In the genomic region with DNA sequence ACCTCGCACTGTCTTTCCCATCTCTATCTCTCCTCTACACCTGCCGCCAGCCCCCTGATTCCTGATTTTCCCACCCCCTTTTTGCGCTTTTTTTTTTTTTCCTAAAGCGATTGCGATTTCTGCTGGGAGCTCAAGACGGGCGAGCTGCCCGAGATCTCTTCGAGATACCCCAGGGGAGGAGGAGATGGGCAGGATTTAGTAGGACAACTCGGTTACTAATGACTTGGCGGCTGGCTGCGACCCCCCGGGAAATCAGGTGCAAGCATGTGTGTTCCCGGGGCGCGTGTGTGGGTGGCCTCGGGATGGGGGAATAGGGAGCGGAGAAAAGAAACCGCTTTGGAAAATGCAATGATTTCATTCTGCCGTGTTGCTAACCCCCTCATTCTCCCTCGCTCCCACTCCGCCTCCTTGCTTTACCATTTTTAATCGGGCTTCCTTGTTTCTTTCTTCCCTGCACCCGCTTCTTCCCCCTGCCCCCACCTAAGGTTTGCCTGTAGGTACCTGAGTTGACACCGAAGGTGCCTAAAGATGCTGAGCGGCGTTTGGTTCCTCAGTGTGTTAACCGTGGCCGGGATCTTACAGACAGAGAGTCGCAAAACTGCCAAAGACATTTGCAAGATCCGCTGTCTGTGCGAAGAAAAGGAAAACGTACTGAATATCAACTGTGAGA, we compare ENCODE assay signal across 24 cellular contexts. TPM values are rescaled to one million over a fixed set of nuclear protein-coding genes. Genes with fewer than 3 reads are reported as not detected.
DNase-seq lines count a peak whose midpoint lies in the region; ATAC-seq and TF ChIP-seq lines count a peak whose summit lies in the region.
"Had no signal": no experiment of that assay in that cellular context is flagged by ENCODE, and none has a peak within 500 bp of the region (broad histone marks: within the 10 kb centered on the region; RNA-seq: fewer than 3 reads in every experiment).

No MANE protein-coding gene starts in this region.

- DNase-seq in endodermal cell (peak; percentile 44), nephron progenitor cell (no peak), superior temporal gyrus (ENCODE audit: extremely low spot score) (peak; percentile 34), KBM-7 (no peak), GM03348 (ENCODE audit: low spot score) (no peak)
- DNase-seq: activated CD4-positive, alpha-beta T cell treated with anti-CD3 and anti-CD28 coated beads, Interleukin-2, amount 50 U/mL, for 48 hours; activated T-cell treated with anti-CD3 and anti-CD28 coated beads, Interleukin-2, amount 50 U/mL, for 72 hours; GM23248; Karpas-422; NCI-H2081; Peyer's patch; psoas muscle; sigmoid colon; stimulated activated CD4-positive, alpha-beta T cell treated with anti-CD3 and anti-CD28 coated beads, Interleukin-4, amount 100 ng/mL, for 4 hours; T-helper 17 cell had no signal

- H3K36me3 ChIP-seq in HUES6 (ENCODE audit: control insufficient read depth, insufficient read depth, low read length), result no peaks in the 10 kb centered on the region
- no peaks in the 10 kb centered on the region for H3K36me3 ChIP-seq in endodermal cell (ENCODE audit: control insufficient read depth, insufficient read depth, low read length)
- H3K36me3 ChIP-seq: BLaER1, Peyer's patch, sigmoid colon had no signal

- H3K4me3 Mint-ChIP-seq in endodermal cell (peak overlapping the region; percentile 78), nephron progenitor cell (peak overlapping the region; percentile 82)
- H3K4me3 Mint-ChIP-seq: activated T-cell treated with anti-CD3 and anti-CD28 coated beads, Interleukin-2, amount 50 U/mL, for 72 hours; memory B cell; T-helper 17 cell had no signal

- H3K27me3 ChIP-seq in HUES6 (ENCODE audit: control insufficient read depth, insufficient read depth, low read length) (peaks cover 79% of the 10 kb centered on the region), endodermal cell (ENCODE audit: control insufficient read depth, insufficient read depth, low read length, poor library complexity, severe bottlenecking) (no peaks in the 10 kb centered on the region)
- H3K27me3 ChIP-seq: Peyer's patch had no signal

- H3K36me3 Mint-ChIP-seq in endodermal cell (ENCODE audit: low read depth) (peaks cover 32% of the 10 kb centered on the region), nephron progenitor cell (ENCODE audit: low read depth) (no peaks in the 10 kb centered on the region)
- H3K36me3 Mint-ChIP-seq: memory B cell had no signal

- H3K9me3 Mint-ChIP-seq in endodermal cell (peaks cover 57% of the 10 kb centered on the region), nephron progenitor cell (peaks cover 49% of the 10 kb centered on the region)
- H3K9me3 Mint-ChIP-seq: activated T-cell treated with anti-CD3 and anti-CD28 coated beads, Interleukin-2, amount 50 U/mL, for 72 hours had no signal

- H3K9me3 ChIP-seq in HUES6 (ENCODE audit: control insufficient read depth, insufficient read depth, low read depth, low read length) (no peaks in the 10 kb centered on the region), endodermal cell (ENCODE audit: control insufficient read depth, low read length) (peaks cover 6% of the 10 kb centered on the region)
- H3K9me3 ChIP-seq: Peyer's patch, psoas muscle, sigmoid colon had no signal

- H3K4me3 ChIP-seq in HUES6 (ENCODE audit: low read depth, low read length) (peak overlapping the region; percentile 52), endodermal cell (ENCODE audit: low read length) (no peak overlapping the region)
- H3K4me3 ChIP-seq: BLaER1, GM23248, Peyer's patch, psoas muscle, sigmoid colon had no signal

- H3K9ac ChIP-seq in HUES6 (ENCODE audit: low read length), result peak overlapping the region; percentile 38
- H3K9ac ChIP-seq in endodermal cell (ENCODE audit: extremely low read depth, low read length, poor library complexity, severe bottlenecking), result no peak overlapping the region
- H3K9ac ChIP-seq: BLaER1, GM23248 had no signal

- H3K27me3 Mint-ChIP-seq in endodermal cell (ENCODE audit: insufficient read depth) (peaks cover 48% of the 10 kb centered on the region), nephron progenitor cell (ENCODE audit: low read depth, poor library complexity) (peaks cover 71% of the 10 kb centered on the region)

- TF ChIP-seq CTCF in endodermal cell (conservative IDR thresholded peaks at IDR 0.05) (no peak), nephron progenitor cell (IDR thresholded peaks at IDR 0.05) (no peak)

- H3K4me1 Mint-ChIP-seq in endodermal cell, result peaks cover 17% of the 10 kb centered on the region
- peaks cover 33% of the 10 kb centered on the region for H3K4me1 Mint-ChIP-seq in nephron progenitor cell
- H3K4me1 Mint-ChIP-seq: memory B cell, T-helper 17 cell had no signal

- no peak for TF ChIP-seq POLR2A in GM18505 (IDR thresholded peaks at IDR 0.05; ENCODE audit: borderline replicate concordance, extremely low read depth, insufficient read depth, insufficient read length)

- ATAC-seq in GM21526 (IDR thresholded peaks at IDR 0.05; ENCODE audit: low FRiP score, unreplicated experiment), result no peak
- no peak for ATAC-seq in GM18505 (IDR thresholded peaks at IDR 0.05; ENCODE audit: unreplicated experiment)
- ATAC-seq: activated CD4-positive, CD25-positive, alpha-beta regulatory T cell treated with anti-CD3 and anti-CD28 coated beads, Interleukin-2, amount 50 U/mL, for 24 hours; activated T-cell treated with anti-CD3 and anti-CD28 coated beads, Interleukin-2, amount 50 U/mL, for 72 hours; left lobe of liver; psoas muscle; T-helper 17 cell had no signal

- in situ Hi-C loops in KBM-7 (cut with MboI; ENCODE audit: low pct_unique_long_range_greater_than_20kb, low sequenced_read_pairs), result no loop called here

- H3K27ac ChIP-seq in HUES6 (ENCODE audit: low read depth, low read length) (no peak overlapping the region), endodermal cell (ENCODE audit: low read depth, low read length) (no peak overlapping the region)
- H3K27ac ChIP-seq: BLaER1, GM23248, Peyer's patch, psoas muscle, sigmoid colon had no signal

- H3K27ac Mint-ChIP-seq in endodermal cell (peak overlapping the region; percentile 91), nephron progenitor cell (no peak overlapping the region)
- H3K27ac Mint-ChIP-seq: activated T-cell treated with anti-CD3 and anti-CD28 coated beads, Interleukin-2, amount 50 U/mL, for 72 hours; memory B cell; T-helper 17 cell had no signal

- 80 to 81% methylated on average over 5 to 28 of the region's 33 CpGs for WGBS in endodermal cell (ENCODE audit: insufficient coverage in 1 of 2, insufficient read length in 1 of 2), 2 experiments

- H3K4me1 ChIP-seq in HUES6 (ENCODE audit: control insufficient read depth, insufficient read depth, low read length), result peaks cover 26% of the 10 kb centered on the region; the same call in 1 of the 2 replicates
- H3K4me1 ChIP-seq in endodermal cell (ENCODE audit: control insufficient read depth, insufficient read depth, low read length), result no peaks in the 10 kb centered on the region
- H3K4me1 ChIP-seq: BLaER1, Peyer's patch, psoas muscle had no signal

RNA-seq across cellular contexts. Expression of a gene that starts 4.4 kb away (rescaled TPM):
- total RNA-seq in endodermal cell, result 10 to 100 TPM; 24.4 to 31.5 TPM
- 0.32 TPM for polyA plus RNA-seq in endodermal cell (2013, experiment 1 of 2)
- polyA plus RNA-seq in endodermal cell (2013, experiment 2 of 2), result 0.33 TPM
- total RNA-seq: activated T-cell treated with anti-CD3 and anti-CD28 coated beads, Interleukin-2, amount 50 U/mL, for 72 hours; dermis microvascular lymphatic vessel endothelial cell; GM23248; T-helper 17 cell had no signal
- polyA plus RNA-seq: AG04450, GM23248 had no signal

Comparison
In these comparisons a context has a peak if more than half of its experiments do, and no peak if none do; other contexts are left out.
1. DNase-seq: peak in endodermal cell (single experiment) and superior temporal gyrus (single experiment); none in nephron progenitor cell (single experiment), KBM-7 (single experiment) and GM03348 (single experiment).